Comparison of ENCODE assay signal across 1 cellular context in the genomic region with DNA sequence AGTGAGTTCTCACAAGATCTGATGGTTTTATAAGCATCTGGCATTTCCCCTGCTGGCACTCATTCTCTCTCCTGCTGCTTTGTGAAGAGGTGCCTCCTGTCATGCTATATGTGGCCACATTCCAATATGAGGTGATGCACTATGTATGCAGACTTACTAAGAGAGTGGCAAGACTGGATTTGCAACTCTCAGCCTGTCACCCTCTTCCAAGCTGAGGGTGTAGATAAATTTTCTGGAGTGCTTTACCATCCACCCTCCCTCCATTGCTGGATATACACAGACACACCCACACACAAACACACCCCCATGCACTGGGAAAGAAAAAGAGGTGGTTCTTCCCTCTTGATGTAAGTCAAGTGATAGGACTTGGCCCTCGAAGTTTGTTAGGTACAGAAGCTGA.
TF ChIP-seq lines count a peak whose summit lies in the region.

No MANE protein-coding gene starts in this region.

TF ChIP-seq in HepG2, 621 proteins besides CTCF, POLR2A, EP300 and RAD21:
- TF ChIP-seq IKZF4 (CRISPR knock-in tag; IDR thresholded peaks at IDR 0.05; ENCODE audit: borderline replicate concordance, low read depth, not compliant biosample characterization): no peak
- TF ChIP-seq, protein P1, sequence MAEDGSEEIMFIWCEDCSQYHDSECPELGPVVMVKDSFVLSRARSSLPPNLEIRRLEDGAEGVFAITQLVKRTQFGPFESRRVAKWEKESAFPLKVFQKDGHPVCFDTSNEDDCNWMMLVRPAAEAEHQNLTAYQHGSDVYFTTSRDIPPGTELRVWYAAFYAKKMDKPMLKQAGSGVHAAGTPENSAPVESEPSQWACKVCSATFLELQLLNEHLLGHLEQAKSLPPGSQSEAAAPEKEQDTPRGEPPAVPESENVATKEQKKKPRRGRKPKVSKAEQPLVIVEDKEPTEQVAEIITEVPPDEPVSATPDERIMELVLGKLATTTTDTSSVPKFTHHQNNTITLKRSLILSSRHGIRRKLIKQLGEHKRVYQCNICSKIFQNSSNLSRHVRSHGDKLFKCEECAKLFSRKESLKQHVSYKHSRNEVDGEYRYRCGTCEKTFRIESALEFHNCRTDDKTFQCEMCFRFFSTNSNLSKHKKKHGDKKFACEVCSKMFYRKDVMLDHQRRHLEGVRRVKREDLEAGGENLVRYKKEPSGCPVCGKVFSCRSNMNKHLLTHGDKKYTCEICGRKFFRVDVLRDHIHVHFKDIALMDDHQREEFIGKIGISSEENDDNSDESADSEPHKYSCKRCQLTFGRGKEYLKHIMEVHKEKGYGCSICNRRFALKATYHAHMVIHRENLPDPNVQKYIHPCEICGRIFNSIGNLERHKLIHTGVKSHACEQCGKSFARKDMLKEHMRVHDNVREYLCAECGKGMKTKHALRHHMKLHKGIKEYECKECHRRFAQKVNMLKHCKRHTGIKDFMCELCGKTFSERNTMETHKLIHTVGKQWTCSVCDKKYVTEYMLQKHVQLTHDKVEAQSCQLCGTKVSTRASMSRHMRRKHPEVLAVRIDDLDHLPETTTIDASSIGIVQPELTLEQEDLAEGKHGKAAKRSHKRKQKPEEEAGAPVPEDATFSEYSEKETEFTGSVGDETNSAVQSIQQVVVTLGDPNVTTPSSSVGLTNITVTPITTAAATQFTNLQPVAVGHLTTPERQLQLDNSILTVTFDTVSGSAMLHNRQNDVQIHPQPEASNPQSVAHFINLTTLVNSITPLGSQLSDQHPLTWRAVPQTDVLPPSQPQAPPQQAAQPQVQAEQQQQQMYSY (CRISPR knock-in tag; IDR thresholded peaks at IDR 0.05): no peak
- TF ChIP-seq ZNF567 (CRISPR knock-in tag; IDR thresholded peaks at IDR 0.05; ENCODE audit: borderline replicate concordance): no peak
- TF ChIP-seq ZNF337 (CRISPR knock-in tag; IDR thresholded peaks at IDR 0.05; ENCODE audit: borderline replicate concordance, low read depth): no peak
- no peak for TF ChIP-seq ZHX1 (CRISPR knock-in tag; IDR thresholded peaks at IDR 0.05; ENCODE audit: low read depth)
- TF ChIP-seq, protein P2, sequence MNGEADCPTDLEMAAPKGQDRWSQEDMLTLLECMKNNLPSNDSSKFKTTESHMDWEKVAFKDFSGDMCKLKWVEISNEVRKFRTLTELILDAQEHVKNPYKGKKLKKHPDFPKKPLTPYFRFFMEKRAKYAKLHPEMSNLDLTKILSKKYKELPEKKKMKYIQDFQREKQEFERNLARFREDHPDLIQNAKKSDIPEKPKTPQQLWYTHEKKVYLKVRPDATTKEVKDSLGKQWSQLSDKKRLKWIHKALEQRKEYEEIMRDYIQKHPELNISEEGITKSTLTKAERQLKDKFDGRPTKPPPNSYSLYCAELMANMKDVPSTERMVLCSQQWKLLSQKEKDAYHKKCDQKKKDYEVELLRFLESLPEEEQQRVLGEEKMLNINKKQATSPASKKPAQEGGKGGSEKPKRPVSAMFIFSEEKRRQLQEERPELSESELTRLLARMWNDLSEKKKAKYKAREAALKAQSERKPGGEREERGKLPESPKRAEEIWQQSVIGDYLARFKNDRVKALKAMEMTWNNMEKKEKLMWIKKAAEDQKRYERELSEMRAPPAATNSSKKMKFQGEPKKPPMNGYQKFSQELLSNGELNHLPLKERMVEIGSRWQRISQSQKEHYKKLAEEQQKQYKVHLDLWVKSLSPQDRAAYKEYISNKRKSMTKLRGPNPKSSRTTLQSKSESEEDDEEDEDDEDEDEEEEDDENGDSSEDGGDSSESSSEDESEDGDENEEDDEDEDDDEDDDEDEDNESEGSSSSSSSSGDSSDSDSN (CRISPR knock-in tag; IDR thresholded peaks at IDR 0.05): no peak
